In the genomic region with DNA sequence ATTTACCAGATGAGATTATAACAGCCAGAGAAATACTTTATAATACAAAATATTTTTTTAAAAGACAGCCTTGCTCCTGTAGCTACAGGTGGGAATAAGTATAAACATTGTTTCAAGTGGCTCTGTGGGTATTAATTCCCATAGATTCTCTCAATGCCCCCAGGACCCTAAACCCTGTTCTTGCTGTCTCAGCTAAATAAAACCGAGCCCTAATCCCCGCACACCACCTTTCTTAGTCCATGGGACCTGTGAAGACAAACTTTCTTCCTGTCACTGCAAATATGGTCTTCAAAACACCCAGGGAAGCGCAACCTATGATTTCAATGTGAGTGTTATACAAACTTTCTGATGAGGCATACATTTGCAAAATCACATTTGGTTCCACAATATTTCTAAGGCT, we compare ENCODE assay signal across 32 cellular contexts. TPM values are rescaled to one million over a fixed set of nuclear protein-coding genes. Genes with fewer than 3 reads are reported as not detected.
"Had no signal": no experiment of that assay in that cellular context is flagged by ENCODE, and none has a peak within 500 bp of the region (broad histone marks: within the 10 kb centered on the region; RNA-seq: fewer than 3 reads in every experiment).

No MANE protein-coding gene starts in this region.

- H3K9ac ChIP-seq: neural progenitor cell, parathyroid adenoma had no signal

- H3K79me2 ChIP-seq: parathyroid adenoma had no signal

- H3K27me3 ChIP-seq: neural progenitor cell, ovary, spleen, tibial artery, transverse colon, upper lobe of right lung, uterus had no signal

- H3K27ac ChIP-seq: neural progenitor cell, parathyroid adenoma, psoas muscle, skin epidermis, spleen, transverse colon, upper lobe of right lung had no signal

- H2AFZ ChIP-seq: neural progenitor cell, parathyroid adenoma had no signal

- DNase-seq: naive thymus-derived CD4-positive, alpha-beta T cell; natural killer cell; occipital lobe; ovary; posterior cingulate gyrus; psoas muscle; right cardiac atrium; spleen; stimulated activated CD4-positive, alpha-beta T cell treated with anti-CD3 and anti-CD28 coated beads, Interleukin-12 subunit alpha, Interleukin-12 subunit beta, amount 100 ng/mL, for 4 hours; stimulated activated CD4-positive, alpha-beta T cell treated with anti-CD3 and anti-CD28 coated beads, Interleukin-1b, Interleukin-23, amount 100 ng/mL, for 48 hours; stimulated activated CD4-positive, alpha-beta T cell treated with anti-CD3 and anti-CD28 coated beads, Interleukin-4, amount 100 ng/mL, for 1 hour; stimulated activated CD4-positive, alpha-beta T cell treated with anti-CD3 and anti-CD28 coated beads, Interleukin-4, amount 100 ng/mL, for 4 hours; stimulated activated CD8-positive, alpha-beta memory T cell treated with anti-CD3 and anti-CD28 coated beads, Interleukin-4, amount 100 ng/mL, for 48 hours; stimulated activated naive CD4-positive, alpha-beta T cell; stimulated activated naive CD8-positive, alpha-beta T cell treated with anti-CD3 and anti-CD28 coated beads, Interleukin-15, amount 100 ng/mL, for 72 hours; stimulated activated naive CD8-positive, alpha-beta T cell treated with anti-CD3 and anti-CD28 coated beads, Interleukin-15, Interleukin-2, amounts not matched to agents 100 U/mL and 50 U/mL, for 24 hours; tibial artery; transverse colon; upper lobe of right lung; uterus had no signal

- ATAC-seq: naive thymus-derived CD4-positive, alpha-beta T cell; natural killer cell; right cardiac atrium; stimulated activated memory B cell treated with anti-CD40 and anti-IgM and Interleukin-4, amounts not matched to agents 10 μg/mL and 1 μg/mL and 100 μg/mL, for 72 hours; stimulated activated naive CD8-positive, alpha-beta T cell treated with anti-CD3 and anti-CD28 coated beads, Interleukin-15, amount 100 ng/mL, for 72 hours; stimulated activated naive CD8-positive, alpha-beta T cell treated with anti-CD3 and anti-CD28 coated beads, Interleukin-15, Interleukin-2, amounts not matched to agents 100 U/mL and 50 U/mL, for 24 hours; upper lobe of right lung had no signal

- H3K9me3 ChIP-seq: ovary, psoas muscle, spleen, tibial artery, transverse colon, upper lobe of right lung, uterus had no signal

- H3K4me3 ChIP-seq: neural progenitor cell, ovary, psoas muscle, skin epidermis, smooth muscle cell, spleen, tibial artery, transverse colon, upper lobe of right lung, uterus had no signal

- H3K4me2 ChIP-seq: neural progenitor cell, smooth muscle cell had no signal

- H3K36me3 ChIP-seq: neural progenitor cell, ovary, tibial artery, uterus had no signal

- H3K4me1 ChIP-seq: neural progenitor cell, parathyroid adenoma, psoas muscle, spleen, upper lobe of right lung had no signal

RNA-seq across cellular contexts. Expression of gene SMLR1, which starts 11.0 kb away (rescaled TPM):
- total RNA-seq: naive thymus-derived CD4-positive, alpha-beta T cell; natural killer cell; occipital lobe; osteoblast; psoas muscle; renal cortical epithelial cell; right cardiac atrium; sciatic nerve; smooth muscle cell; spleen; subcutaneous adipose tissue; temporal lobe; transverse colon; upper lobe of right lung; urinary bladder; uterus had no signal
- polyA plus RNA-seq: naive thymus-derived CD4-positive, alpha-beta T cell; neural cell; psoas muscle; right cardiac atrium; smooth muscle cell; spleen; urinary bladder had no signal
